In the genomic region with DNA sequence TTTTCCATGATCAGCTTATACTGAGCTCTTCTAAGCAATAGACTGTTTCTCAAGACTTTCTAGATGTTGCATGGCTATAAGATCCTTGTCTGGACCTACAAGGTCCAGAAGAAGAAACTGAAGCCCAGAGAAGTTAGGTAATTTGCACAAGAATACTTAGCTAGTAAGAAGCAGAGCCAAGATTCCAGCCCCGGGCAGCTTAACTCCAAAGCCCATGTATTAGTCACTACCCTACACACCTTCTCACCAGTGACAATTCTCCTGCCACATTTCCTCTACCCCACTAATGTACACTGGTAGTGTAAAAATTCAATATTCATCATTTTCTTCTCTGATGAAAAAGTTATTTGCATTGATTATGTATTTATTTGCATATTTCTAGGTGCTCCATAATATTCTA, we compare ENCODE assay signal across 15 cellular contexts.
"Had no signal": no experiment of that assay in that cellular context is flagged by ENCODE, and none has a peak within 500 bp of the region (broad histone marks: within the 10 kb centered on the region; RNA-seq: fewer than 3 reads in every experiment).

No MANE protein-coding gene starts in this region.

- ATAC-seq: activated T-cell treated with anti-CD3 and anti-CD28 coated beads, Interleukin-2, amount 50 U/mL, for 72 hours; effector memory CD8-positive, alpha-beta T cell; gastroesophageal sphincter; heart left ventricle; stimulated activated naive CD8-positive, alpha-beta T cell treated with anti-CD3 and anti-CD28 coated beads, Interleukin-15, amount 100 ng/mL, for 72 hours had no signal

- H3K27me3 ChIP-seq: ascending aorta, gastroesophageal sphincter, heart left ventricle had no signal

- H3K36me3 ChIP-seq: ascending aorta, gastroesophageal sphincter, heart left ventricle, left ventricle myocardium inferior had no signal

- H3K4me1 ChIP-seq: ascending aorta, heart left ventricle, left ventricle myocardium inferior had no signal

- H3K9me3 ChIP-seq: ascending aorta, gastroesophageal sphincter, heart left ventricle, left ventricle myocardium inferior had no signal

- DNase-seq: activated CD4-positive, alpha-beta T cell treated with anti-CD3 and anti-CD28 coated beads for 1 hour; activated CD4-positive, alpha-beta T cell treated with anti-CD3 and anti-CD28 coated beads, Interleukin-2, amount 50 U/mL, for 4 hours; activated effector memory CD4-positive, alpha-beta T cell treated with anti-CD3 and anti-CD28 coated beads, Interleukin-2, amount 50 U/mL, for 16 hours; activated naive CD4-positive, alpha-beta T cell treated with anti-CD3 and anti-CD28 coated beads, Interleukin-2, amount 50 U/mL, for 16 hours; activated T-cell treated with anti-CD3 and anti-CD28 coated beads, Interleukin-2, amount 50 U/mL, for 72 hours; dermis blood vessel endothelial cell; effector memory CD8-positive, alpha-beta T cell; heart left ventricle; kidney glomerular epithelial cell; left ventricle myocardium inferior; occipital lobe; stimulated activated naive CD8-positive, alpha-beta T cell treated with anti-CD3 and anti-CD28 coated beads, Interleukin-15, amount 100 ng/mL, for 72 hours had no signal

- H3K27ac ChIP-seq: ascending aorta, gastroesophageal sphincter, heart left ventricle, left ventricle myocardium inferior, VCaP had no signal

- H3K4me3 ChIP-seq: ascending aorta, gastroesophageal sphincter, heart left ventricle, left ventricle myocardium inferior had no signal
